Comparison of ENCODE assay signal across 9 cellular contexts in the genomic region with DNA sequence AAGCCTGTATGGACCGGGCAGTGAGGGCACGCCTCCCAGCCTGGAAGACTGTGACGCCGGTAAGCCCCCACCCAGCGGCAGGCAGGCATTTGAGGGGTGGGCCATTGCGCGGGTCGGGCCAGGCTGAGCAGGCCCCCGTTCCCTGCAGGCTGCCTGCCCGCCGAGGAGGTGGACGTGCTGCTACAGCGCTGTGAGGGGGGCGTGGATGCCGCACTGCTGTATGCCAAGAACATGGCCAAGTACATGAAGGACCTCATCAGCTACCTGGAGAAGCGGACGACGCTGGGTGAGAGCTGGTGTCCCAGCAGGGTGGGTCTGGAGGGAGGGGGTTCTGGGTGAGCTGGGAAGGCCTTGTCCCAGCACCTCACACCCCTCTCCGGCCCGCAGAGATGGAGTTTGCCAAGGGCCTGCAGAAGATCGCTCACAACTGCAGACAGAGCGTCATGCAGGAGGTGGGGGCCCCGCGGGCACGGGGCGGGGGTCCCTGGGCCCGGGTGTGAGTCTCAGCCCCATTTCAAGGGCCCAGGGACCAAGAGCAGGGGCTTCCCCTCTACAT. TPM values are rescaled to one million over a fixed set of nuclear protein-coding genes. Genes with fewer than 3 reads are reported as not detected.
DNase-seq lines count a peak whose midpoint lies in the region; ATAC-seq and TF ChIP-seq lines count a peak whose summit lies in the region.
"Had no signal": no experiment of that assay in that cellular context is flagged by ENCODE, and none has a peak within 500 bp of the region (broad histone marks: within the 10 kb centered on the region; RNA-seq: fewer than 3 reads in every experiment).

No MANE protein-coding gene starts in this region.

- no peaks in the 10 kb centered on the region for H3K36me3 ChIP-seq in suprapubic skin

- H3K27me3 ChIP-seq in suprapubic skin = peaks cover 15% of the 10 kb centered on the region

- H3K4me1 ChIP-seq in suprapubic skin = peaks cover 47% of the 10 kb centered on the region

- peak overlapping the region; percentile 33 for H3K4me3 ChIP-seq in suprapubic skin

- peaks cover 26% of the 10 kb centered on the region for H3K36me3 Mint-ChIP-seq in activated T-cell treated with anti-CD3 and anti-CD28 coated beads, Interleukin-2, amount 50 U/mL, for 4 hours (ENCODE audit: insufficient read depth)
- peaks cover 92% of the 10 kb centered on the region for H3K36me3 Mint-ChIP-seq in dendritic cell treated with granulocyte-macrophage colony-stimulating factor and Interleukin-4, amounts not matched to agents 40 ng/mL and 50 ng/mL, for 4 days (ENCODE audit: low read depth)

- intact Hi-C loops in dendritic cell treated with granulocyte-macrophage colony-stimulating factor and Interleukin-4, amounts not matched to agents 40 ng/mL and 50 ng/mL, for 4 days (cut with micrococcal nuclease) = no loop called here

- ATAC-seq in activated T-cell treated with anti-CD3 and anti-CD28 coated beads, Interleukin-2, amount 50 U/mL, for 4 hours = no peak
- ATAC-seq in GM19452 (IDR thresholded peaks at IDR 0.05; ENCODE audit: unreplicated experiment) = no peak

- no peaks in the 10 kb centered on the region for H3K9me3 Mint-ChIP-seq in activated T-cell treated with anti-CD3 and anti-CD28 coated beads, Interleukin-2, amount 50 U/mL, for 4 hours
- no peaks in the 10 kb centered on the region for H3K9me3 Mint-ChIP-seq in dendritic cell treated with granulocyte-macrophage colony-stimulating factor and Interleukin-4, amounts not matched to agents 40 ng/mL and 50 ng/mL, for 4 days

- peak overlapping the region; percentile 72 for H3K27ac ChIP-seq in RWPE1
- no peak overlapping the region for H3K27ac ChIP-seq in suprapubic skin

- peak overlapping the region; percentile 71 for H3K27ac Mint-ChIP-seq in dendritic cell treated with granulocyte-macrophage colony-stimulating factor and Interleukin-4, amounts not matched to agents 40 ng/mL and 50 ng/mL, for 4 days

- TF ChIP-seq EP300 in suprapubic skin (IDR thresholded peaks at IDR 0.05) = no peak

- no peaks in the 10 kb centered on the region for H3K9me3 ChIP-seq in suprapubic skin
- H3K9me3 ChIP-seq: heart left ventricle had no signal

- no peak for DNase-seq in activated T-cell treated with anti-CD3 and anti-CD28 coated beads, Interleukin-2, amount 50 U/mL, for 4 hours
- no peak for DNase-seq in activated T-cell treated with anti-CD3 and anti-CD28 coated beads, Interleukin-2, amount 50 U/mL, for 1 hour
- DNase-seq in RWPE1 (ENCODE audit: low spot score) (no peak), suprapubic skin (ENCODE audit: low spot score in 2 of 2) (no peak), NCI-H1930 (lab: John Stamatoyannopoulos, UW) (no peak)
- no peak for DNase-seq in activated CD4-positive, alpha-beta T cell treated with anti-CD3 and anti-CD28 coated beads for 1 hour

- peaks cover 61% of the 10 kb centered on the region for H3K4me1 Mint-ChIP-seq in activated T-cell treated with anti-CD3 and anti-CD28 coated beads, Interleukin-2, amount 50 U/mL, for 4 hours (ENCODE audit: low read depth)
- peaks cover 61% of the 10 kb centered on the region for H3K4me1 Mint-ChIP-seq in dendritic cell treated with granulocyte-macrophage colony-stimulating factor and Interleukin-4, amounts not matched to agents 40 ng/mL and 50 ng/mL, for 4 days (ENCODE audit: low read depth)

- CTCF ChIA-PET in RWPE1 (lab: Yijun Ruan, JAX) = interaction anchor here (0.6 to 1.0 kb wide), 2 partner anchors 9 to 121 kb away, joined by 3 to 5 read pairs; no protein-coding TSS in a partner anchor

- POLR2A ChIA-PET in RWPE1 (lab: Yijun Ruan, JAX; ENCODE audit: low non-redundant PET) = no interaction called here

- 75% methylated on average over 10 of the region's 27 CpGs for WGBS in suprapubic skin

- TF ChIP-seq CTCF in RWPE1 (conservative IDR thresholded peaks at IDR 0.05; ENCODE audit: low read depth) = no peak
- no peak for TF ChIP-seq CTCF in suprapubic skin (IDR thresholded peaks at IDR 0.05)

- no peaks in the 10 kb centered on the region for H3K27me3 Mint-ChIP-seq in activated T-cell treated with anti-CD3 and anti-CD28 coated beads, Interleukin-2, amount 50 U/mL, for 4 hours (ENCODE audit: low read depth)
- H3K27me3 Mint-ChIP-seq in dendritic cell treated with granulocyte-macrophage colony-stimulating factor and Interleukin-4, amounts not matched to agents 40 ng/mL and 50 ng/mL, for 4 days = no peaks in the 10 kb centered on the region

- peak overlapping the region; percentile 61 for H3K4me3 Mint-ChIP-seq in activated T-cell treated with anti-CD3 and anti-CD28 coated beads, Interleukin-2, amount 50 U/mL, for 4 hours
- peak overlapping the region; percentile 54 for H3K4me3 Mint-ChIP-seq in dendritic cell treated with granulocyte-macrophage colony-stimulating factor and Interleukin-4, amounts not matched to agents 40 ng/mL and 50 ng/mL, for 4 days

- TF ChIP-seq POLR2A in suprapubic skin (IDR thresholded peaks at IDR 0.05) = no peak

RNA-seq across cellular contexts. Expression of a gene that starts 7.1 kb away (rescaled TPM):
- total RNA-seq in activated T-cell treated with anti-CD3 and anti-CD28 coated beads, Interleukin-2, amount 50 U/mL, for 4 hours = 100 to 1,000 TPM; 128 to 133 (median 133) TPM
- total RNA-seq in suprapubic skin = 10 to 100 TPM; 11.5 to 13.4 (median 12.6) TPM

RNA-seq across cellular contexts. Expression of a gene that starts 21.1 kb away (rescaled TPM):
- 100 to 1,000 TPM; 303 to 380 (median 323) TPM for total RNA-seq in activated T-cell treated with anti-CD3 and anti-CD28 coated beads, Interleukin-2, amount 50 U/mL, for 4 hours
- total RNA-seq in suprapubic skin = 100 to 1,000 TPM in 3 of 4 donors, 10 to 100 TPM in 1; 84.1 to 142 (median 111) TPM

RNA-seq across cellular contexts. Expression of a gene that starts 29.8 kb away (rescaled TPM):
- total RNA-seq in activated T-cell treated with anti-CD3 and anti-CD28 coated beads, Interleukin-2, amount 50 U/mL, for 4 hours = 100 to 1,000 TPM; 148 to 165 (median 162) TPM
- total RNA-seq in suprapubic skin = 100 to 1,000 TPM; 267 to 359 (median 344) TPM

RNA-seq across cellular contexts. Expression of a gene that starts 34.1 kb away (rescaled TPM):
- total RNA-seq in activated T-cell treated with anti-CD3 and anti-CD28 coated beads, Interleukin-2, amount 50 U/mL, for 4 hours = 1 to 10 TPM; 7.1 to 8.7 (median 8.6) TPM
- 10 to 100 TPM; 29.8 to 97.6 (median 47.5) TPM for total RNA-seq in suprapubic skin

RNA-seq across cellular contexts. Expression of a gene that starts 47.6 kb away (rescaled TPM):
- 10 to 100 TPM; 52.3 to 69.3 (median 57.8) TPM for total RNA-seq in activated T-cell treated with anti-CD3 and anti-CD28 coated beads, Interleukin-2, amount 50 U/mL, for 4 hours
- total RNA-seq in suprapubic skin = 10 to 100 TPM; 44.0 to 75.1 (median 68.4) TPM

Comparison
In these comparisons a context has a peak if more than half of its experiments do, and no peak if none do; other contexts are left out.
1. RNA of a gene that starts 7.1 kb away (total RNA-seq): 128 to 133 TPM in activated T-cell treated with anti-CD3 and anti-CD28 coated beads, Interleukin-2, amount 50 U/mL, for 4 hours; 11.5 to 13.4 TPM in suprapubic skin; every median in the first group is over 4 times any median in the second.